ENCODE assay signal across 11 cellular contexts in genomic region chr3:79866162-79866561, GRCh38.
"Had no signal": no experiment of that assay in that cellular context is flagged by ENCODE, and none has a peak within 500 bp of the region (broad histone marks: within the 10 kb centered on the region; RNA-seq: fewer than 3 reads in every experiment).

No MANE protein-coding gene starts in this region.

- DNase-seq: GM23248, GOT3, H7, H9, HCEC 1CT, HFFc6 had no signal

- H3K9me3 Mint-ChIP-seq: GM23338 had no signal

- H3K4me3 Mint-ChIP-seq: GM23338, H9, HFFc6 had no signal

- H3K4me3 ChIP-seq: GM23248, GM23338, HAP-1 had no signal

- FAIRE-seq: H1, H54 had no signal

- ATAC-seq: GM23338, HCT116 had no signal

- H3K27ac Mint-ChIP-seq: GM23338, H9, HFFc6 had no signal
